ENCODE assay signal across 2 cellular contexts in the genomic region with DNA sequence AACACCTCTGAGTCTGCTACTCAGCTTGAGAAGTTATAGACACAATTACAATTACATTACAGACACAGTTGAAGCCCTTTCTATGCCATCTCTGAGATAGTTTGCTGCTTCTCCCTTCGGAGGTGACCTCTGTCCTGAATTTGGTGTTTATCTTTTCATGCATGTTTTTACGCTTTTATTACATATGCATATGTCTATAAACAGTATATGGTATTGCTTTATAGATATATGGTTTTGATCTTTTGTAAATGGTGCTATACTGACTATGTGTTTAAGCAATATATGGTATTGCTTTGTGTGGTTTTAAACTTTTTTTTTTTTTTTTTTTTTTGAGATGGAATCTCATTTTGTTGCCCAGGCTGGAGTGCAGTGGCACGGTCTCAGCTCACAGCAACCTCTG.
TF ChIP-seq lines count a peak whose summit lies in the region.

No MANE protein-coding gene starts in this region.

TF ChIP-seq in IMR-90, 13 proteins besides CTCF, POLR2A, EP300 and RAD21:
- no peak for TF ChIP-seq BHLHE40 (IDR thresholded peaks at IDR 0.05; ENCODE audit: low read depth, low read length)
- TF ChIP-seq RFX5 (IDR thresholded peaks at IDR 0.05; ENCODE audit: low read depth, low read length) = no peak
- TF ChIP-seq NFE2L2 (IDR thresholded peaks at IDR 0.05; ENCODE audit: low read depth, low read length) = no peak
- TF ChIP-seq, protein P1, sequence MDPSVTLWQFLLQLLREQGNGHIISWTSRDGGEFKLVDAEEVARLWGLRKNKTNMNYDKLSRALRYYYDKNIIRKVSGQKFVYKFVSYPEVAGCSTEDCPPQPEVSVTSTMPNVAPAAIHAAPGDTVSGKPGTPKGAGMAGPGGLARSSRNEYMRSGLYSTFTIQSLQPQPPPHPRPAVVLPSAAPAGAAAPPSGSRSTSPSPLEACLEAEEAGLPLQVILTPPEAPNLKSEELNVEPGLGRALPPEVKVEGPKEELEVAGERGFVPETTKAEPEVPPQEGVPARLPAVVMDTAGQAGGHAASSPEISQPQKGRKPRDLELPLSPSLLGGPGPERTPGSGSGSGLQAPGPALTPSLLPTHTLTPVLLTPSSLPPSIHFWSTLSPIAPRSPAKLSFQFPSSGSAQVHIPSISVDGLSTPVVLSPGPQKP (IDR thresholded peaks at IDR 0.05; ENCODE audit: borderline replicate concordance, low read depth, low read length) = no peak
- no peak for TF ChIP-seq MXI1 (IDR thresholded peaks at IDR 0.05; ENCODE audit: borderline replicate concordance, low read depth, low read length)
- TF ChIP-seq, protein P2, sequence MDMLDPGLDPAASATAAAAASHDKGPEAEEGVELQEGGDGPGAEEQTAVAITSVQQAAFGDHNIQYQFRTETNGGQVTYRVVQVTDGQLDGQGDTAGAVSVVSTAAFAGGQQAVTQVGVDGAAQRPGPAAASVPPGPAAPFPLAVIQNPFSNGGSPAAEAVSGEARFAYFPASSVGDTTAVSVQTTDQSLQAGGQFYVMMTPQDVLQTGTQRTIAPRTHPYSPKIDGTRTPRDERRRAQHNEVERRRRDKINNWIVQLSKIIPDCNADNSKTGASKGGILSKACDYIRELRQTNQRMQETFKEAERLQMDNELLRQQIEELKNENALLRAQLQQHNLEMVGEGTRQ (IDR thresholded peaks at IDR 0.05; ENCODE audit: low read depth, low read length) = no peak
- TF ChIP-seq MAZ (IDR thresholded peaks at IDR 0.05; ENCODE audit: borderline replicate concordance, low read depth, low read length) = no peak
- TF ChIP-seq SMC3 (IDR thresholded peaks at IDR 0.05; ENCODE audit: low read depth, low read length) = no peak
- TF ChIP-seq CEBPB (IDR thresholded peaks at IDR 0.05; ENCODE audit: low read depth, low read length) = no peak
- no peak for TF ChIP-seq FOS (IDR thresholded peaks at IDR 0.05; ENCODE audit: low read depth, low read length)

TF ChIP-seq in endothelial cell of umbilical vein, 7 proteins besides CTCF, POLR2A, EP300 and RAD21:
- no peak for TF ChIP-seq FOS (IDR thresholded peaks at IDR 0.05; ENCODE audit: borderline replicate concordance, insufficient read depth, low read length)
- no peak for TF ChIP-seq GATA2 (IDR thresholded peaks at IDR 0.05; ENCODE audit: insufficient read depth, insufficient read length, low read depth, low read length)
- TF ChIP-seq MYC (IDR thresholded peaks at IDR 0.05; ENCODE audit: low read depth, low read length) = no peak
- TF ChIP-seq, protein P3, sequence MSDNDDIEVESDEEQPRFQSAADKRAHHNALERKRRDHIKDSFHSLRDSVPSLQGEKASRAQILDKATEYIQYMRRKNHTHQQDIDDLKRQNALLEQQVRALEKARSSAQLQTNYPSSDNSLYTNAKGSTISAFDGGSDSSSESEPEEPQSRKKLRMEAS (IDR thresholded peaks at IDR 0.05; ENCODE audit: insufficient read depth, insufficient read length) = no peak
- TF ChIP-seq EZH2 (IDR thresholded peaks at IDR 0.05; ENCODE audit: borderline replicate concordance, low read depth, low read length, severe bottlenecking) = no peak
- TF ChIP-seq JUN (IDR thresholded peaks at IDR 0.05; ENCODE audit: borderline replicate concordance, insufficient read depth, insufficient read length, low read depth) = no peak
- no peak for TF ChIP-seq POLR2AphosphoS5 (IDR thresholded peaks at IDR 0.05; ENCODE audit: insufficient read depth, low read depth, low read length)
